29 cellular contexts compared by ENCODE assay signal in the genomic region with DNA sequence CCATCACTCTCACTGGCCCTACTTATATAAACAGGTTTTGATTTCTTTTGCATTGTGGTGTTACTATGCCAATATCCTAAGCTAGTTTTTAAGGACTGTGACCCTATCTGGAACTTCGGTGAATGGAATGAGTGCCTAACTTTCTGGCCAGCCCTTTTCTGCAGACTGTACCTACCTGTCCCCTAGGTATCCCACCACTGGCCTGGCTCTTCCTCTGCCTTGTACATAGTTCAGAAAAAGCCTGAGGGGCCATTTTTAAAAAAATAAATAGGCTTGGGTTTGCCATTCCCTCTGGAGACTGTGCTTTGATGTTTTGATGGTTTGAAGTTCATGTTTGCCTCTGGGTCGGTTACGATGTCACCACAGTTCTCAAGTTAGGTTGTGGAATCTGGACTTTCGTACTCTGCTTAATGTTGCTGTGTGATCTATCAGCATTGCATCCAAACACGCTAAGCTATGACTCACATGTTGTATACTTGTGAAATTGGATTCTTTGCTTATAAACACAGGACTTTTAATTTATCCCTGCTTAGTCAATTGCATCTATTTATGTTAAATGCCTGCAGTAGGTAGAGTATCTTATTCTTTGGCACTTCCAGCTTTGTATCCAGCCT.
DNase-seq lines count a peak whose midpoint lies in the region; ATAC-seq and TF ChIP-seq lines count a peak whose summit lies in the region.
"Had no signal": no experiment of that assay in that cellular context is flagged by ENCODE, and none has a peak within 500 bp of the region (broad histone marks: within the 10 kb centered on the region; RNA-seq: fewer than 3 reads in every experiment).

No MANE protein-coding gene starts in this region.

- no peaks in the 10 kb centered on the region for H3K36me3 ChIP-seq in breast epithelium
- H3K36me3 ChIP-seq: prostate gland, spleen had no signal

- BruUV-seq in MCF 10A (replicated peaks; lab: Mats Ljungman, UMichigan), result no TSS peak

- H3K27me3 Mint-ChIP-seq in MCF 10A (ENCODE audit: insufficient read depth, unreplicated experiment), result no peaks in the 10 kb centered on the region
- no peaks in the 10 kb centered on the region for H3K27me3 Mint-ChIP-seq in WTC11 (ENCODE audit: low read depth)
- H3K27me3 Mint-ChIP-seq: central memory CD8-positive, alpha-beta T cell had no signal

- DNase-seq in MCF 10A (ENCODE audit: unreplicated experiment) (peak; percentile 41), breast epithelium (ENCODE audit: low spot score in 2 of 2) (no peak), WTC11 (ENCODE audit: low spot score) (no peak), foreskin fibroblast (peak; percentile 51 to 73), NCI-H2171 treated with DMSO at 0.1 percent for 48 hours (lab: John Stamatoyannopoulos, UW) (no peak), HuH-7 (ENCODE audit: low spot score) (no peak), cerebellar nuclear complex (lab: John Stamatoyannopoulos, UW) (no peak), middle frontal gyrus (ENCODE audit: extremely low spot score, low spot score) (no peak)
- DNase-seq: activated gamma-delta T cell treated with Interleukin-2 at 50 U/mL for 16 hours; amniotic stem cell; effector CD8-positive, alpha-beta T cell; GF-D8; H7; hypothalamus; Kasumi-1; NCI-H1417; NCI-H2171; NCI-H69; SIG-M5; spleen; stimulated activated CD8-positive, alpha-beta memory T cell treated with anti-CD3 and anti-CD28 coated beads, Interleukin-4, amount 100 ng/mL, for 48 hours had no signal

- no peak for ATAC-seq in WTC11

- intact Hi-C loops in MCF 10A (cut with micrococcal nuclease), result no loop called here
- intact Hi-C loops in breast epithelium (cut with DNase I; ENCODE audit: low total_unique reads), result no loop called here

- H3K4me1 Mint-ChIP-seq in MCF 10A (ENCODE audit: insufficient read depth, unreplicated experiment) (no peaks in the 10 kb centered on the region), WTC11 (peaks cover 31% of the 10 kb centered on the region)
- H3K4me1 Mint-ChIP-seq: central memory CD8-positive, alpha-beta T cell; neural crest cell had no signal

- H3K27ac Mint-ChIP-seq in MCF 10A (ENCODE audit: low read depth, unreplicated experiment), result no peak overlapping the region
- H3K27ac Mint-ChIP-seq in WTC11, result no peak overlapping the region
- H3K27ac Mint-ChIP-seq: mesothelial cell of epicardium; T-helper 1 cell treated with Interleukin-12 subunit alpha and Interleukin-12 subunit beta and Interleukin-4 antibody, amounts not matched to agents 30 μg/mL and 1 μg/mL, for 36 hours had no signal

- H3K9me3 ChIP-seq in breast epithelium, result no peaks in the 10 kb centered on the region
- H3K9me3 ChIP-seq: prostate gland, spleen had no signal

- TF ChIP-seq POLR2A in breast epithelium (IDR thresholded peaks at IDR 0.05), result no peak

- H3K4me3 ChIP-seq in breast epithelium (no peak overlapping the region), foreskin fibroblast (ENCODE audit: low read depth in 1 of 2, low read length in 2 of 2) (no peak overlapping the region)
- H3K4me3 ChIP-seq: prostate gland, spleen had no signal

- no peak overlapping the region for H3K4me3 Mint-ChIP-seq in MCF 10A (ENCODE audit: unreplicated experiment)
- H3K4me3 Mint-ChIP-seq in WTC11, result no peak overlapping the region
- H3K4me3 Mint-ChIP-seq: central memory CD8-positive, alpha-beta T cell; mesothelial cell of epicardium; neural crest cell; T-helper 1 cell treated with Interleukin-12 subunit alpha and Interleukin-12 subunit beta and Interleukin-4 antibody, amounts not matched to agents 30 μg/mL and 1 μg/mL, for 36 hours had no signal

- POLR2A ChIA-PET in MCF 10A (lab: Yijun Ruan, JAX), result interaction anchor here (0.7 kb wide), 1 partner anchor 150 kb away, joined by 3 read pairs; no protein-coding TSS in a partner anchor
- POLR2A ChIA-PET in WTC11 (lab: Charles Lee), result no interaction called here

- H3K36me3 Mint-ChIP-seq in MCF 10A (ENCODE audit: insufficient read depth, unreplicated experiment) (no peaks in the 10 kb centered on the region), WTC11 (no peaks in the 10 kb centered on the region)
- H3K36me3 Mint-ChIP-seq: mesothelial cell of epicardium had no signal

- CTCF ChIA-PET in MCF 10A (lab: Yijun Ruan, JAX), result no interaction called here
- CTCF ChIA-PET in WTC11 (lab: Charles Lee), result no interaction called here

- no peak for TF ChIP-seq CTCF in MCF 10A (IDR thresholded peaks at IDR 0.05; ENCODE audit: unreplicated experiment)
- no peak for TF ChIP-seq CTCF in breast epithelium (IDR thresholded peaks at IDR 0.05)
- TF ChIP-seq CTCF in WTC11 (IDR thresholded peaks at IDR 0.05), result no peak
- TF ChIP-seq CTCF in foreskin fibroblast (IDR thresholded peaks at IDR 0.05; ENCODE audit: low read depth, low read length), result no peak

- H3K9me3 Mint-ChIP-seq in MCF 10A (ENCODE audit: unreplicated experiment) (no peaks in the 10 kb centered on the region), WTC11 (no peaks in the 10 kb centered on the region)
- H3K9me3 Mint-ChIP-seq: mesothelial cell of epicardium; T-helper 1 cell treated with Interleukin-12 subunit alpha and Interleukin-12 subunit beta and Interleukin-4 antibody, amounts not matched to agents 30 μg/mL and 1 μg/mL, for 36 hours had no signal

- H3K27ac ChIP-seq in breast epithelium, result no peak overlapping the region
- H3K27ac ChIP-seq: 22Rv1, C4-2B, prostate gland, spleen, VCaP had no signal

- H3K27me3 ChIP-seq in breast epithelium, result no peaks in the 10 kb centered on the region
- H3K27me3 ChIP-seq: spleen had no signal

- H3K4me1 ChIP-seq in breast epithelium, result no peaks in the 10 kb centered on the region
- H3K4me1 ChIP-seq: prostate gland, spleen had no signal

TF ChIP-seq in WTC11, 78 proteins besides CTCF, POLR2A, EP300 and RAD21:
- TF ChIP-seq NR3C1 (CRISPR knock-in tag; conservative IDR thresholded peaks at IDR 0.05; ENCODE audit: low read depth) (no peak), GABPB1 (CRISPR knock-in tag; IDR thresholded peaks at IDR 0.05) (peak; percentile 85)

Comparison
In these comparisons a context has a peak if more than half of its experiments do, and no peak if none do; other contexts are left out.
1. DNase-seq: peak in MCF 10A (single experiment) and foreskin fibroblast (2 of 2); none in breast epithelium (0 of 2), WTC11 (single experiment), NCI-H2171 treated with DMSO at 0.1 percent for 48 hours (single experiment), HuH-7 (single experiment), cerebellar nuclear complex (0 of 2) and middle frontal gyrus (single experiment).